Comparison of ENCODE assay signal across 6 cellular contexts in genomic region chr3:184320099-184320445, GRCh38. TPM values are rescaled to one million over a fixed set of nuclear protein-coding genes. Genes with fewer than 3 reads are reported as not detected.
DNase-seq lines count a peak whose midpoint lies in the region; ATAC-seq, FAIRE-seq and TF ChIP-seq lines count a peak whose summit lies in the region.

No MANE protein-coding gene starts in this region.

- intact Hi-C loops in endothelial cell of umbilical vein (cut with micrococcal nuclease), result loop anchor here (1.0 kb wide), 1 partner anchor 12 kb away; no protein-coding TSS in a partner anchor

- H3K27ac ChIP-seq in RWPE1, result peak overlapping the region; percentile 99
- H3K27ac ChIP-seq in endothelial cell of umbilical vein (ENCODE audit: insufficient read depth, low read depth, low read length), result peak overlapping the region; percentile 38

- BruUV-seq in endothelial cell of umbilical vein (replicated peaks; lab: Mats Ljungman, UMichigan), result no TSS peak

- H3K9me3 ChIP-seq in endothelial cell of umbilical vein (replicated peaks; ENCODE audit: control insufficient read depth, insufficient read depth, low read length), result no peaks in the 10 kb centered on the region

- ATAC-seq in HG02938 (IDR thresholded peaks at IDR 0.05; ENCODE audit: unreplicated experiment), result no peak

- no peaks in the 10 kb centered on the region for H3K27me3 ChIP-seq in endothelial cell of umbilical vein (ENCODE audit: control insufficient read depth in 2 of 2, insufficient read depth in 2 of 2, low read length in 2 of 2)

- no peak overlapping the region for H3K4me2 ChIP-seq in endothelial cell of umbilical vein (ENCODE audit: insufficient read depth, low read length)

- TF ChIP-seq CTCF in RWPE1 (conservative IDR thresholded peaks at IDR 0.05; ENCODE audit: low read depth), result no peak
- no peak for TF ChIP-seq CTCF in endothelial cell of umbilical vein (IDR thresholded peaks at IDR 0.05; ENCODE audit: extremely low read depth in 1 of 2, insufficient read depth in 1 of 2, low read depth in 1 of 2, low read length in 2 of 2)

- H2AFZ ChIP-seq in endothelial cell of umbilical vein (ENCODE audit: low read depth, low read length), result no peak overlapping the region

- no peaks in the 10 kb centered on the region for H3K9me1 ChIP-seq in endothelial cell of umbilical vein (replicated peaks; ENCODE audit: control insufficient read depth, extremely low read depth, insufficient read depth, low read length)

- TF ChIP-seq POLR2A in endothelial cell of umbilical vein (IDR thresholded peaks at IDR 0.05; ENCODE audit: low read depth, low read length), result no peak

- FAIRE-seq in endothelial cell of umbilical vein (lab: Jason Lieb, UNC), result peak; percentile 92

- DNase-seq in GM04503 (ENCODE audit: low read depth), result peak; percentile 86
- DNase-seq in RWPE1 (ENCODE audit: low spot score), result peak; percentile 97
- DNase-seq in endothelial cell of umbilical vein (ENCODE audit: low read depth, low spot score), result peak; percentile 94
- peak; percentile 81 for DNase-seq in pulmonary artery endothelial cell (ENCODE audit: low read depth, low spot score)
- no peak for DNase-seq in NCI-H526 (lab: John Stamatoyannopoulos, UW)

- peaks cover 45% of the 10 kb centered on the region for H3K4me1 ChIP-seq in endothelial cell of umbilical vein (ENCODE audit: control insufficient read depth, extremely low read depth, insufficient read depth, low read length)

- dilution Hi-C loops in endothelial cell of umbilical vein (cut with MboI; ENCODE audit: extremely low pct_ligation_motif_present, low sequenced_read_pairs), result no loop called here

- peak overlapping the region; percentile 10 for H3K9ac ChIP-seq in endothelial cell of umbilical vein (replicated peaks; ENCODE audit: extremely low read depth, insufficient read depth, low read length)

- H4K20me1 ChIP-seq in endothelial cell of umbilical vein (replicated peaks; ENCODE audit: control insufficient read depth, extremely low read depth, insufficient read depth, low read length), result peaks cover 3% of the 10 kb centered on the region

- peaks cover 93% of the 10 kb centered on the region for H3K79me2 ChIP-seq in endothelial cell of umbilical vein (ENCODE audit: control insufficient read depth, insufficient read depth, low read length)

- CTCF ChIA-PET in RWPE1 (lab: Yijun Ruan, JAX), result interaction anchor here (0.6 kb wide), 1 partner anchor 164 kb away, joined by 4 read pairs; no protein-coding TSS in a partner anchor
- CTCF ChIA-PET in endothelial cell of umbilical vein (lab: Charles Lee), result interaction anchor here (0.7 to 1.8 kb wide), 4 partner anchors 14 to 51 kb away, joined by 3 to 10 read pairs (median 5); no protein-coding TSS in a partner anchor

- POLR2A ChIA-PET in RWPE1 (lab: Yijun Ruan, JAX; ENCODE audit: low non-redundant PET) (interaction anchor here (1.1 kb wide), 1 partner anchor 9 kb away, joined by 3 read pairs; no protein-coding TSS in a partner anchor), endothelial cell of umbilical vein (lab: Charles Lee) (interaction anchor here (0.6 to 0.8 kb wide), 2 partner anchors 15 to 872 kb away, joined by 3 read pairs; no protein-coding TSS in a partner anchor)

- peaks cover 52 to 53% of the 10 kb centered on the region in 2 experiments for H3K36me3 ChIP-seq in endothelial cell of umbilical vein (ENCODE audit: control insufficient read depth in 2 of 2, extremely low read depth in 1 of 2, insufficient read depth in 2 of 2, low read length in 2 of 2)

- no peak overlapping the region for H3K4me3 ChIP-seq in endothelial cell of umbilical vein (replicated peaks in 1 of 3; ENCODE audit: insufficient read depth in 1 of 3, low read depth in 1 of 3, low read length in 3 of 3)

TF ChIP-seq in endothelial cell of umbilical vein, 7 proteins besides CTCF, POLR2A, EP300 and RAD21:
- TF ChIP-seq GATA2 (IDR thresholded peaks at IDR 0.05; ENCODE audit: insufficient read depth, insufficient read length, low read depth, low read length) (no peak), POLR2AphosphoS5 (IDR thresholded peaks at IDR 0.05; ENCODE audit: insufficient read depth, low read depth, low read length) (peak; percentile 61), EZH2 (IDR thresholded peaks at IDR 0.05; ENCODE audit: borderline replicate concordance, low read depth, low read length, severe bottlenecking) (no peak), FOS (IDR thresholded peaks at IDR 0.05; ENCODE audit: borderline replicate concordance, insufficient read depth, low read length) (peak; percentile 71), MAX (IDR thresholded peaks at IDR 0.05; ENCODE audit: insufficient read depth, insufficient read length) (no peak), MYC (IDR thresholded peaks at IDR 0.05; ENCODE audit: low read depth, low read length) (no peak), JUN (IDR thresholded peaks at IDR 0.05; ENCODE audit: borderline replicate concordance, insufficient read depth, insufficient read length, low read depth) (peak; percentile 40)

RNA-seq across cellular contexts. Expression of gene EIF4G1, which starts 5.7 kb away (rescaled TPM):
- 524 and 532 TPM in 2 replicates for total RNA-seq in endothelial cell of umbilical vein
- 355 and 401 TPM in 2 replicates for polyA plus RNA-seq in endothelial cell of umbilical vein
- 305 and 332 TPM in 2 replicates for polyA plus RNA-seq in endothelial cell of umbilical vein (2011; cell fraction: cytosol; rRNA removed)
- polyA plus RNA-seq in endothelial cell of umbilical vein (2011; cell fraction: nucleus; rRNA removed), result 513 and 525 TPM in 2 replicates
- 236 and 329 TPM in 2 replicates for polyA plus RNA-seq in endothelial cell of umbilical vein (2012)
- polyA minus RNA-seq in endothelial cell of umbilical vein, result 474 and 526 TPM in 2 replicates
- polyA minus RNA-seq in endothelial cell of umbilical vein (2011; cell fraction: cytosol; rRNA and poly(A)+ RNA removed), result 242 TPM
- 207 and 228 TPM in 2 replicates for polyA minus RNA-seq in endothelial cell of umbilical vein (2011; cell fraction: nucleus; rRNA and poly(A)+ RNA removed)
- 340 and 432 TPM in 2 replicates for total RNA-seq in pulmonary artery endothelial cell

RNA-seq across cellular contexts. Expression of gene FAM131A, which starts 17.3 kb away (rescaled TPM):
- 19.9 and 26.8 TPM in 2 replicates for total RNA-seq in endothelial cell of umbilical vein
- polyA plus RNA-seq in endothelial cell of umbilical vein, result 29.9 and 34.1 TPM in 2 replicates
- polyA plus RNA-seq in endothelial cell of umbilical vein (2011; cell fraction: cytosol; rRNA removed), result 22.5 and 34.2 TPM in 2 replicates
- 27.8 and 36.3 TPM in 2 replicates for polyA plus RNA-seq in endothelial cell of umbilical vein (2011; cell fraction: nucleus; rRNA removed)
- polyA plus RNA-seq in endothelial cell of umbilical vein (2012), result 15.8 and 22.6 TPM in 2 replicates
- polyA minus RNA-seq in endothelial cell of umbilical vein, result 19.1 and 21.9 TPM in 2 replicates
- 10.8 TPM for polyA minus RNA-seq in endothelial cell of umbilical vein (2011; cell fraction: cytosol; rRNA and poly(A)+ RNA removed)
- 12.3 and 12.8 TPM in 2 replicates for polyA minus RNA-seq in endothelial cell of umbilical vein (2011; cell fraction: nucleus; rRNA and poly(A)+ RNA removed)
- total RNA-seq in pulmonary artery endothelial cell, result 40.4 and 44.6 TPM in 2 replicates

RNA-seq across cellular contexts. Expression of gene PSMD2, which starts 21.0 kb away (rescaled TPM):
- total RNA-seq in endothelial cell of umbilical vein (400 and 435 TPM in 2 replicates), pulmonary artery endothelial cell (780 and 805 TPM in 2 replicates)
- 358 and 414 TPM in 2 replicates for polyA plus RNA-seq in endothelial cell of umbilical vein
- polyA plus RNA-seq in endothelial cell of umbilical vein (2011; cell fraction: cytosol; rRNA removed), result 266 and 278 TPM in 2 replicates
- polyA plus RNA-seq in endothelial cell of umbilical vein (2011; cell fraction: nucleus; rRNA removed), result 416 and 477 TPM in 2 replicates
- polyA plus RNA-seq in endothelial cell of umbilical vein (2012), result 316 and 537 TPM in 2 replicates
- 564 and 571 TPM in 2 replicates for polyA minus RNA-seq in endothelial cell of umbilical vein
- 395 TPM for polyA minus RNA-seq in endothelial cell of umbilical vein (2011; cell fraction: cytosol; rRNA and poly(A)+ RNA removed)
- 166 and 239 TPM in 2 replicates for polyA minus RNA-seq in endothelial cell of umbilical vein (2011; cell fraction: nucleus; rRNA and poly(A)+ RNA removed)

RNA-seq across cellular contexts. Expression of gene CLCN2, which starts 41.3 kb away (rescaled TPM):
- total RNA-seq in endothelial cell of umbilical vein (6.5 and 9.9 TPM in 2 replicates), pulmonary artery endothelial cell (2.2 and 2.6 TPM in 2 replicates)
- 3.5 and 4.9 TPM in 2 replicates for polyA plus RNA-seq in endothelial cell of umbilical vein
- polyA plus RNA-seq in endothelial cell of umbilical vein (2011; cell fraction: cytosol; rRNA removed), result 2.6 TPM in 2 replicates
- 15.3 and 20.5 TPM in 2 replicates for polyA plus RNA-seq in endothelial cell of umbilical vein (2011; cell fraction: nucleus; rRNA removed)
- polyA plus RNA-seq in endothelial cell of umbilical vein (2012), result 2.4 and 2.8 TPM in 2 replicates
- polyA minus RNA-seq in endothelial cell of umbilical vein, result 7.2 and 8.3 TPM in 2 replicates
- 5.6 TPM for polyA minus RNA-seq in endothelial cell of umbilical vein (2011; cell fraction: cytosol; rRNA and poly(A)+ RNA removed)
- 10.1 and 10.5 TPM in 2 replicates for polyA minus RNA-seq in endothelial cell of umbilical vein (2011; cell fraction: nucleus; rRNA and poly(A)+ RNA removed)

RNA-seq across cellular contexts. Expression of gene POLR2H, which starts 41.4 kb away (rescaled TPM):
- total RNA-seq in endothelial cell of umbilical vein (80.5 and 89.0 TPM in 2 replicates), pulmonary artery endothelial cell (106 and 115 TPM in 2 replicates)
- 169 and 276 TPM in 2 replicates for polyA plus RNA-seq in endothelial cell of umbilical vein
- polyA plus RNA-seq in endothelial cell of umbilical vein (2011; cell fraction: cytosol; rRNA removed), result 135 and 171 TPM in 2 replicates
- polyA plus RNA-seq in endothelial cell of umbilical vein (2011; cell fraction: nucleus; rRNA removed), result 245 and 329 TPM in 2 replicates
- polyA plus RNA-seq in endothelial cell of umbilical vein (2012), result 80.0 and 100 TPM in 2 replicates
- 64.5 and 78.7 TPM in 2 replicates for polyA minus RNA-seq in endothelial cell of umbilical vein
- 81.4 TPM for polyA minus RNA-seq in endothelial cell of umbilical vein (2011; cell fraction: cytosol; rRNA and poly(A)+ RNA removed)
- polyA minus RNA-seq in endothelial cell of umbilical vein (2011; cell fraction: nucleus; rRNA and poly(A)+ RNA removed), result 50.5 and 52.0 TPM in 2 replicates

Comparison
In these comparisons a context has a peak if more than half of its experiments do, and no peak if none do; other contexts are left out.
1. DNase-seq: peak in GM04503 (single experiment), RWPE1 (single experiment), endothelial cell of umbilical vein (single experiment) and pulmonary artery endothelial cell (single experiment); none in NCI-H526 (0 of 2).